Comparison of ENCODE assay signal across 8 cellular contexts in the genomic region with DNA sequence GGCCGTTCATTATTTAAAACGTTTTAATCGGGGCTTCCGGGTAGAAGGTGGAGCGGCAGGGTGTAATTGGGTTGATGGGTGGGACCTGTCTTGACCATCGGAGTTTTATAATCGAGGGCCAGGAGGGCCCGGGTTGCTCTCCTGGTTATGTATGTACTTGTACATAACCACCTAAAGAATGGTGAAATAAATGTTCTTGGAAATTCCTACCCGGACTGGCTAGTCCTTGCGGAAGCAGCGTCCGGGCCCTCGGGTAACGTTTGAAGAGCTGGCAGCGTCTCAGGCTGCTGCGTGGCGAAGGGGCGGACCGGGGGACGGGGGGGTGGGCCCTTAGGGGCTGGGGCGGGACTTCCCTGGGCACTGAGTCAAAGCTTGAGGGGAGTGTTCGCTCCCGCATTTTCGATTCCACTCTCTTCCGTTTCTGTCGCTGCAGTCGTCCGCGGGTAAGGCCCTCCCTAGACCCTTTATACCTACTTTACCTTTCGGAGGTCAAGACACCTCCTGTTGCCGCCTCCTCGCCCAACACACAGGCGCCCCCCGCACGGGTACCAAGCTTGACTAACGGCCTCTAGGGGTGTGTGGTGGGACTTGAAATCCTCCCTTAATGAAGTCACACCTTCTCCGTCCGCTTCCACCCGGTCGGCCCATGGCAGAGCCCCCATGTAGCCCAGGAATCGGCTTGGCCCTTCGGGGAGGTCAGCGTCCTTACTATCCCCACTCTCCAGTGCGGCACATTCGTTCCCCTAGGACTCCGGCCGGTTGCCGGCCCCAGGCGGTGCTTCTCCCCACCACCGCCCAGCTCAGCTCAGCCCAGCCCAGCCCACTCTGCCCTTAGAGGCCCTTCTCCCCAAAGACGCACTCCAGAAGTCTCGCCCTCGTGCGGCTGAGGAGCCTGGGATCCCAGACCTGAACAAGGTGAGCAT. TPM values are rescaled to one million over a fixed set of nuclear protein-coding genes. Genes with fewer than 3 reads are reported as not detected.
DNase-seq lines count a peak whose midpoint lies in the region; ATAC-seq and TF ChIP-seq lines count a peak whose summit lies in the region.

A gene with protein sequence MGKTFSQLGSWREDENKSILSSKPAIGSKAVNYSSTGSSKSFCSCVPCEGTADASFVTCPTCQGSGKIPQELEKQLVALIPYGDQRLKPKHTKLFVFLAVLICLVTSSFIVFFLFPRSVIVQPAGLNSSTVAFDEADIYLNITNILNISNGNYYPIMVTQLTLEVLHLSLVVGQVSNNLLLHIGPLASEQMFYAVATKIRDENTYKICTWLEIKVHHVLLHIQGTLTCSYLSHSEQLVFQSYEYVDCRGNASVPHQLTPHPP (plus strand): TSS at position 396 of the 923 bp plus-strand sequence. CDS start 1,167 bp downstream, outside the sequence.

- no peaks in the 10 kb centered on the region for H3K9me3 ChIP-seq in mucosa of descending colon

- ATAC-seq in HG02642 (IDR thresholded peaks at IDR 0.05; ENCODE audit: poor library complexity, unreplicated experiment) = peak; percentile 72
- peak; percentile 90 for ATAC-seq in mucosa of descending colon

- no peaks in the 10 kb centered on the region for H3K36me3 ChIP-seq in mucosa of descending colon (ENCODE audit: low read depth)

- DNase-seq in NCI-H460 (ENCODE audit: extremely low read depth, low read depth) = peak; percentile 67
- peak; percentile 72 for DNase-seq in activated CD8-positive, alpha-beta memory T cell treated with anti-CD3 and anti-CD28 coated beads, Interleukin-2, amount 50 U/mL, for 4 hours
- DNase-seq in epithelial cell of esophagus (ENCODE audit: low read depth) = peak; percentile 91
- DNase-seq in mucosa of descending colon = peak; percentile 83 to 89 (median 85)
- DNase-seq in stimulated activated CD8-positive, alpha-beta memory T cell treated with anti-CD3 and anti-CD28 coated beads, Interleukin-4, amount 100 ng/mL, for 24 hours (ENCODE audit: low read depth) = peak; percentile 58
- no peak for DNase-seq in NCI-H2196 treated with DMSO at 0.1 percent for 48 hours (lab: John Stamatoyannopoulos, UW; ENCODE audit: unreplicated experiment)

- H3K4me1 ChIP-seq in mucosa of descending colon (ENCODE audit: low read depth) = peaks cover 12% of the 10 kb centered on the region

- H3K4me3 ChIP-seq in epithelial cell of esophagus (ENCODE audit: low read length) (peak within 1 kb of the TSS; percentile 43), mucosa of descending colon (peak within 1 kb of the TSS; percentile 23)

- intact Hi-C loops in mucosa of descending colon (cut with DNase I, micrococcal nuclease) = no loop called here

- peak; percentile 58 for TF ChIP-seq CTCF in GM12874 (IDR thresholded peaks at IDR 0.05; ENCODE audit: insufficient read depth, low read depth, low read length)
- no peak for TF ChIP-seq CTCF in epithelial cell of esophagus (IDR thresholded peaks at IDR 0.05; ENCODE audit: insufficient read depth, low read depth, low read length, missing control alignments)
- TF ChIP-seq CTCF in mucosa of descending colon (IDR thresholded peaks at IDR 0.05) = no peak

RNA-seq across cellular contexts. Expression of the gene that starts here (rescaled TPM):
- total RNA-seq in NCI-H460 (2014; rRNA removed; shearing (Covaris generic)) = 2.0 and 2.5 TPM in 2 replicates
- polyA plus RNA-seq in NCI-H460 (2014; cell fraction: nucleus; rRNA removed) = 5.8 and 11.7 TPM in 2 replicates
- total RNA-seq in mucosa of descending colon = 10 to 100 TPM; 11.8 to 12.5 (median 12.0) TPM
